30 cellular contexts compared by ENCODE assay signal in the genomic region with DNA sequence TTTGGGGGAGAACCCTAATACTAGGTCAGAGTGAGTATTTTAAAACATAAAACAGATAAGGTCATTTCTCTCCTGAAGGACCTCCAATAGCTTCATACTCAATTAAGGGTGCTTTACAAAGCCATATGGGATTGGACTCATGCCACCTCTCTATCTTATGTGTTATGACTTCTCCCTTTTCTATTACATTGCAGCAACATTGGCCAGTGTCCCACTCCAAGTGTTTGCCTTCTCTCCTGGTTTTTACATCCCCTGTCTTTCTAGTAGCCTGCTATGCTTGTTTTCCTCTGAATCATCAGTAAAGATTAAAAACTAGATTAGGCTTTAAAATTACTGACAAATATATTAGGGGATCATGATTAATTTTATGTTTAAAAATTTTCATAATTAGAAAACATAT.
DNase-seq lines count a peak whose midpoint lies in the region; ATAC-seq and TF ChIP-seq lines count a peak whose summit lies in the region.
"Had no signal": no experiment of that assay in that cellular context is flagged by ENCODE, and none has a peak within 500 bp of the region (broad histone marks: within the 10 kb centered on the region; RNA-seq: fewer than 3 reads in every experiment).

No MANE protein-coding gene starts in this region.

- DNase-seq in DMS 273 treated with DMSO at 0.1 percent for 48 hours (lab: John Stamatoyannopoulos, UW) (peak; percentile 97), EL (peak; percentile 12), NCI-H446 treated with DMSO at 0.1 percent for 48 hours (lab: John Stamatoyannopoulos, UW) (peak; percentile 75), mammary epithelial cell (peak; percentile 32), NCI-H748 (lab: John Stamatoyannopoulos, UW; ENCODE audit: unreplicated experiment) (no peak), cortex of kidney (lab: John Stamatoyannopoulos, UW) (no peak), lower lobe of right lung (no peak)
- no peak for DNase-seq in stimulated activated effector memory CD8-positive, alpha-beta T cell treated with anti-CD3 and anti-CD28 coated beads, Interleukin-12 subunit alpha, Interleukin-12 subunit beta, amount 100 ng/mL, for 72 hours (ENCODE audit: low spot score in 2 of 2)
- DNase-seq: ACHN; activated CD4-positive, alpha-beta memory T cell treated with anti-CD3 and anti-CD28 coated beads for 36 hours; activated CD4-positive, alpha-beta T cell treated with anti-CD3 and anti-CD28 coated beads for 1 hour; activated T-cell treated with anti-CD3 and anti-CD28 coated beads, Interleukin-2, amount 50 U/mL, for 72 hours; CD8-positive, alpha-beta memory T cell; cerebellar nuclear complex; dorsolateral prefrontal cortex; esophagus squamous epithelium; GF-D8; left cardiac atrium; NCI-H1930; NCI-H510A; NK-92 treated with Interleukin-12 subunit alpha and Interleukin-12 subunit beta, amount 100 ng/mL, for 24 hours; SHP77 treated with DMSO at 0.1 percent for 48 hours; stimulated activated CD4-positive, alpha-beta T cell treated with anti-CD3 and anti-CD28 coated beads, Interleukin-4, amount 100 ng/mL, for 24 hours; tibial artery had no signal

- TF ChIP-seq CTCF in mammary epithelial cell (conservative IDR thresholded peaks at IDR 0.05 in 1 of 2, IDR thresholded peaks at IDR 0.05 in 1 of 2; ENCODE audit: extremely low read depth in 1 of 2, insufficient read depth in 1 of 2, low read depth in 1 of 2, low read length in 2 of 2) (no peak), lower lobe of right lung (IDR thresholded peaks at IDR 0.05) (no peak)

- no peaks in the 10 kb centered on the region for H3K27me3 ChIP-seq in mammary epithelial cell (ENCODE audit: insufficient read depth, low read length)
- H3K27me3 ChIP-seq in lower lobe of right lung (ENCODE audit: low read depth) = no peaks in the 10 kb centered on the region
- H3K27me3 ChIP-seq: dorsolateral prefrontal cortex, esophagus squamous epithelium, gastroesophageal sphincter, hepatocyte, tibial artery had no signal

- no peak overlapping the region for H3K4me2 ChIP-seq in mammary epithelial cell (ENCODE audit: insufficient read depth, low read depth, low read length)
- H3K4me2 ChIP-seq: hepatocyte had no signal

- H4K20me1 ChIP-seq in mammary epithelial cell (ENCODE audit: insufficient read depth, low read length) = no peaks in the 10 kb centered on the region

- no peak overlapping the region for H3K9ac ChIP-seq in mammary epithelial cell (ENCODE audit: insufficient read depth, low read length)

- no peaks in the 10 kb centered on the region for H3K9me3 ChIP-seq in mammary epithelial cell (replicated peaks; ENCODE audit: insufficient read depth, low read length)
- peaks cover 10% of the 10 kb centered on the region for H3K9me3 ChIP-seq in lower lobe of right lung

- in situ Hi-C loops in mammary epithelial cell (cut with MboI; ENCODE audit: low sequenced_read_pairs in 2 of 2) = no loop called here

- no peak overlapping the region for H3K4me3 Mint-ChIP-seq in stimulated activated effector memory CD8-positive, alpha-beta T cell treated with anti-CD3 and anti-CD28 coated beads, Interleukin-12 subunit alpha, Interleukin-12 subunit beta, amount 100 ng/mL, for 72 hours
- H3K4me3 Mint-ChIP-seq: activated CD4-positive, alpha-beta memory T cell treated with anti-CD3 and anti-CD28 coated beads for 36 hours; activated T-cell treated with anti-CD3 and anti-CD28 coated beads, Interleukin-2, amount 50 U/mL, for 72 hours; CD8-positive, alpha-beta memory T cell; nephron; T-helper 2 cell treated with Interferon-gamma antibody and Interleukin-4, amounts not matched to agents 5 μg/mL and 100 μg/mL, for 36 hours had no signal

- no peak overlapping the region for H3K4me3 ChIP-seq in mammary epithelial cell (replicated peaks in 1 of 3; ENCODE audit: insufficient read depth in 1 of 3, low read depth in 2 of 3, low read length in 3 of 3)
- H3K4me3 ChIP-seq in lower lobe of right lung = no peak overlapping the region
- H3K4me3 ChIP-seq: dorsolateral prefrontal cortex, esophagus squamous epithelium, gastroesophageal sphincter, hepatocyte, tibial artery had no signal

- dilution Hi-C loops in mammary epithelial cell (cut with HindIII; ENCODE audit: low sequenced_read_pairs) = no loop called here

- no peak overlapping the region for H2AFZ ChIP-seq in mammary epithelial cell (ENCODE audit: low read depth, low read length)
- H2AFZ ChIP-seq: hepatocyte had no signal

- H3K4me1 ChIP-seq in mammary epithelial cell (ENCODE audit: insufficient read depth, low read length) (peaks cover 5% of the 10 kb centered on the region), lower lobe of right lung (no peaks in the 10 kb centered on the region)
- H3K4me1 ChIP-seq: esophagus squamous epithelium, gastroesophageal sphincter, tibial artery had no signal

- H3K79me2 ChIP-seq in mammary epithelial cell (ENCODE audit: insufficient read depth, low read length) = no peaks in the 10 kb centered on the region

- intact Hi-C loops in mammary epithelial cell (cut with micrococcal nuclease) = no loop called here
- intact Hi-C loops in lower lobe of right lung (cut with DNase I) = no loop called here

- no peak overlapping the region for H3K27ac Mint-ChIP-seq in stimulated activated effector memory CD8-positive, alpha-beta T cell treated with anti-CD3 and anti-CD28 coated beads, Interleukin-12 subunit alpha, Interleukin-12 subunit beta, amount 100 ng/mL, for 72 hours
- H3K27ac Mint-ChIP-seq: activated CD4-positive, alpha-beta memory T cell treated with anti-CD3 and anti-CD28 coated beads for 36 hours; activated T-cell treated with anti-CD3 and anti-CD28 coated beads, Interleukin-2, amount 50 U/mL, for 72 hours; CD8-positive, alpha-beta memory T cell; nephron; T-helper 2 cell treated with Interferon-gamma antibody and Interleukin-4, amounts not matched to agents 5 μg/mL and 100 μg/mL, for 36 hours had no signal

- H3K9me3 Mint-ChIP-seq in stimulated activated effector memory CD8-positive, alpha-beta T cell treated with anti-CD3 and anti-CD28 coated beads, Interleukin-12 subunit alpha, Interleukin-12 subunit beta, amount 100 ng/mL, for 72 hours = no peaks in the 10 kb centered on the region
- H3K9me3 Mint-ChIP-seq: activated CD4-positive, alpha-beta memory T cell treated with anti-CD3 and anti-CD28 coated beads for 36 hours had no signal

- H3K4me1 Mint-ChIP-seq in stimulated activated effector memory CD8-positive, alpha-beta T cell treated with anti-CD3 and anti-CD28 coated beads, Interleukin-12 subunit alpha, Interleukin-12 subunit beta, amount 100 ng/mL, for 72 hours = peaks cover 10% of the 10 kb centered on the region
- H3K4me1 Mint-ChIP-seq: CD8-positive, alpha-beta memory T cell; nephron had no signal

- CTCF ChIA-PET in mammary epithelial cell (lab: Charles Lee; ENCODE audit: low non-redundant PET) = no interaction called here

- H3K27ac ChIP-seq in mammary epithelial cell (ENCODE audit: insufficient read depth, low read depth, low read length) (no peak overlapping the region), lower lobe of right lung (no peak overlapping the region)
- H3K27ac ChIP-seq: dorsolateral prefrontal cortex, esophagus squamous epithelium, gastroesophageal sphincter, hepatocyte, tibial artery had no signal

- H3K36me3 Mint-ChIP-seq in stimulated activated effector memory CD8-positive, alpha-beta T cell treated with anti-CD3 and anti-CD28 coated beads, Interleukin-12 subunit alpha, Interleukin-12 subunit beta, amount 100 ng/mL, for 72 hours = peaks cover 4% of the 10 kb centered on the region

- no TSS peak for BruUV-seq in mammary epithelial cell (replicated peaks; lab: Mats Ljungman, UMichigan)

- H3K36me3 ChIP-seq in mammary epithelial cell (ENCODE audit: insufficient read depth, low read length) = no peaks in the 10 kb centered on the region
- H3K36me3 ChIP-seq in lower lobe of right lung = no peaks in the 10 kb centered on the region

- ATAC-seq in stimulated activated effector memory CD8-positive, alpha-beta T cell treated with anti-CD3 and anti-CD28 coated beads, Interleukin-12 subunit alpha, Interleukin-12 subunit beta, amount 100 ng/mL, for 72 hours = no peak
- no peak for ATAC-seq in lower lobe of right lung
- ATAC-seq: activated T-cell treated with anti-CD3 and anti-CD28 coated beads, Interleukin-2, amount 50 U/mL, for 72 hours; gastroesophageal sphincter; HCT116; HepG2; left cardiac atrium had no signal

Comparison
In these comparisons a context has a peak if more than half of its experiments do, and no peak if none do; other contexts are left out.
1. DNase-seq: peak in DMS 273 treated with DMSO at 0.1 percent for 48 hours (single experiment), EL (single experiment), NCI-H446 treated with DMSO at 0.1 percent for 48 hours (single experiment) and mammary epithelial cell (single experiment); none in NCI-H748 (single experiment), stimulated activated effector memory CD8-positive, alpha-beta T cell treated with anti-CD3 and anti-CD28 coated beads, Interleukin-12 subunit alpha, Interleukin-12 subunit beta, amount 100 ng/mL, for 72 hours (0 of 2), cortex of kidney (single experiment) and lower lobe of right lung (single experiment).